In the genomic region with DNA sequence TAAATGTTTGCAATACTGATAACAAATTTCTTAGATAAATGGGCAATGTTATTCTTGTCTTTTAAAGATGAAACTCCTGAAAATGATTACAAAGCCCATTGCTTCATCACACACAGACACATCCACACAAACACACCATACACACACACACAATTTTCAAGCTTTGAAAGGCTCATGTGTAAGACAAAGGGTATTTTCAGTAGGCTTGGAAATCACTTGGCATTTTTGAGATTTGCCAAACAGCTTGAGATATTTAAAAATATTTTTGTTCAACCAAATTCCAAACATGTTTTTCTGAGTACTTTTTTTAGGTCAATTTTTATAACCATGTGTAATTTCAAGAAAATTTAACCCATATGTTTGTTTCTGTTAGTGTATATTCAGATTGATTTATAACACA, we compare ENCODE assay signal across 17 cellular contexts.
DNase-seq lines count a peak whose midpoint lies in the region; ATAC-seq, FAIRE-seq and TF ChIP-seq lines count a peak whose summit lies in the region.
"Had no signal": no experiment of that assay in that cellular context is flagged by ENCODE, and none has a peak within 500 bp of the region (broad histone marks: within the 10 kb centered on the region; RNA-seq: fewer than 3 reads in every experiment).

No MANE protein-coding gene starts in this region.

- peak overlapping the region; percentile 20 to 49 for H3K27ac ChIP-seq in ascending aorta
- H3K27ac ChIP-seq in foreskin keratinocyte: no peak overlapping the region
- H3K27ac ChIP-seq: BLaER1 treated with 17β-estradiol and CSF1 and Interleukin-3, amounts not matched to agents 10 nM and 100 nM; HL-60 had no signal

- DNase-seq in AG08395 (ENCODE audit: low spot score): peak; percentile 10
- peak; percentile 26 for DNase-seq in BJ (ENCODE audit: low read depth)
- no peak for DNase-seq in ascending aorta (ENCODE audit: low spot score in 2 of 2)
- no peak for DNase-seq in foreskin keratinocyte
- DNase-seq: CD8-positive, alpha-beta T cell; COR-L47; GDM1; IMR-90 had no signal

- H3K4me1 ChIP-seq in ascending aorta: peaks cover 0 to 24% of the 10 kb centered on the region in 2 donors
- peaks cover 8% of the 10 kb centered on the region for H3K4me1 ChIP-seq in foreskin keratinocyte

- TF ChIP-seq CTCF in BJ (IDR thresholded peaks at IDR 0.05; ENCODE audit: insufficient read depth, low read depth, low read length) (no peak), ascending aorta (IDR thresholded peaks at IDR 0.05) (no peak), foreskin keratinocyte (conservative IDR thresholded peaks at IDR 0.05) (no peak)

- H3K9me3 ChIP-seq in ascending aorta: no peaks in the 10 kb centered on the region
- H3K9me3 ChIP-seq: HAP-1 had no signal

- FAIRE-seq in islet of Langerhans (lab: Jason Lieb, UNC): peak; percentile 47
- FAIRE-seq: GM12892, GM18507, K562 had no signal

- intact Hi-C loops in ascending aorta (cut with DNase I): loop anchor here (10.0 kb wide), 1 partner anchor 141 kb away; no protein-coding TSS in a partner anchor

- H3K4me3 ChIP-seq in BJ (ENCODE audit: low read depth, low read length): no peak overlapping the region
- H3K4me3 ChIP-seq in ascending aorta: no peak overlapping the region
- H3K4me3 ChIP-seq: BLaER1 treated with 17β-estradiol and CSF1 and Interleukin-3, amounts not matched to agents 10 nM and 100 nM; HAP-1; K562 had no signal

- H3K36me3 ChIP-seq in BJ (ENCODE audit: control insufficient read depth, insufficient read depth, low read length): no peaks in the 10 kb centered on the region
- no peaks in the 10 kb centered on the region for H3K36me3 ChIP-seq in ascending aorta
- H3K36me3 ChIP-seq: BLaER1 treated with 17β-estradiol and CSF1 and Interleukin-3, amounts not matched to agents 10 nM and 100 nM; HAP-1 had no signal

- CTCF ChIA-PET in BJ (lab: Yijun Ruan, JAX): no interaction called here

- no peaks in the 10 kb centered on the region for H3K27me3 ChIP-seq in BJ (ENCODE audit: control insufficient read depth, insufficient read depth, low read length)
- H3K27me3 ChIP-seq in ascending aorta: no peaks in the 10 kb centered on the region
- H3K27me3 ChIP-seq in foreskin keratinocyte: no peaks in the 10 kb centered on the region
- H3K27me3 ChIP-seq: BLaER1 treated with 17β-estradiol and CSF1 and Interleukin-3, amounts not matched to agents 10 nM and 100 nM had no signal

- POLR2A ChIA-PET in BJ (lab: Charles Lee): no interaction called here

- ATAC-seq in GM18867 (IDR thresholded peaks at IDR 0.05; ENCODE audit: unreplicated experiment) (no peak), GM19397 (IDR thresholded peaks at IDR 0.05; ENCODE audit: unreplicated experiment) (no peak), foreskin keratinocyte (no peak)
- ATAC-seq: CD8-positive, alpha-beta T cell; K562 had no signal

Comparison
In these comparisons a context has a peak if more than half of its experiments do, and no peak if none do; other contexts are left out.
1. DNase-seq: peak in AG08395 (single experiment) and BJ (single experiment); none in ascending aorta (0 of 2) and foreskin keratinocyte (0 of 2).